In the genomic region with DNA sequence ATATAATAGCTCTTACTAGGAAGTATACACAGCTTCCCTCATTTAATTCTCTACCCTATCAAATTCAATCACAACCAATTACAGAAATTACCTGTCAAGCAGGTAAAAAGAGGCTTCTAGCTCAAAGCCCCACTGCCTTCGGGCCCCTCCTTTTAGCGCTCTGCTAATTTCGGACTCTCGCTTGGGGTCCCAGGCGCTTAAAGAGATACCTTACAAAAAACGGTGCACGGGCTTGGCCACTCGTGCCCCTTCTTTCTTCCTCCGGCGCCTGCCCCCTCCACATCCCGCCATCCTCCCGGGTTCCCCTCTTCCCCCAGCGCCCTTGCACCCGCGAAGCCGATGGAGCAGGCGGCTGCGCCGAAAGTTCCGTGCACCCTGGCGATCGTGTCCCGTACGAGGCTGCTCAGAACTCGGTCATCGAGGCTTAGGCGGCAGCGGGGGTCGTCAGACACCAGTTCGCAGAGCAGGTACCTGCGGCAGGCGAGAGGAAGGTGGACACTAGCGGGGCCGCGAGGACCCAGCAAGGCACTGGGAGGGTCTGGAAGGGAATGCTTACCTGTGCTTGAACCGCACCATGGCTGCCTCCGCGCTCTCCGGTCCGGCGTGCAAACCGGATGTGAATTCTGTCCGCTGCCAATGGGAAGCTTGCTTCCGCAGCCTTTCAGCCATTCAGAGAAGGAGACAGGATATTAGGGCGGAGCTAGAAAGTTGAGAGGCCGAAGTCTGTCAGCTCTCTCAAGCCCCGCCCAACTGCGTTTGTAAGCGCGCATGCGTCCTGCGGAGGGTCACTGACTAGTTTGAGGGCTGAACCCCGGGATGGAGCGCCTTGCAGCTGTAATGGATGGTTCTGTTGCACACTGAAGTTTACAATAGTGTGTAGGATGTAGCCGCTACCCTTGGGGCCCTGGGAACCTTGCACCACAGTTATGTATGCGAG, we compare ENCODE assay signal across 1 cellular context.
TF ChIP-seq lines count a peak whose summit lies in the region.

A gene with protein sequence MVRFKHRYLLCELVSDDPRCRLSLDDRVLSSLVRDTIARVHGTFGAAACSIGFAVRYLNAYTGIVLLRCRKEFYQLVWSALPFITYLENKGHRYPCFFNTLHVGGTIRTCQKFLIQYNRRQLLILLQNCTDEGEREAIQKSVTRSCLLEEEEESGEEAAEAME (minus strand): TSS at position 616 of the 937 bp plus-strand sequence. CDS start 40 bp downstream, at position 576.

TF ChIP-seq in HepG2, 621 proteins besides CTCF, POLR2A, EP300 and RAD21 (continued from another document and continues in another):
- TF ChIP-seq, protein P1, sequence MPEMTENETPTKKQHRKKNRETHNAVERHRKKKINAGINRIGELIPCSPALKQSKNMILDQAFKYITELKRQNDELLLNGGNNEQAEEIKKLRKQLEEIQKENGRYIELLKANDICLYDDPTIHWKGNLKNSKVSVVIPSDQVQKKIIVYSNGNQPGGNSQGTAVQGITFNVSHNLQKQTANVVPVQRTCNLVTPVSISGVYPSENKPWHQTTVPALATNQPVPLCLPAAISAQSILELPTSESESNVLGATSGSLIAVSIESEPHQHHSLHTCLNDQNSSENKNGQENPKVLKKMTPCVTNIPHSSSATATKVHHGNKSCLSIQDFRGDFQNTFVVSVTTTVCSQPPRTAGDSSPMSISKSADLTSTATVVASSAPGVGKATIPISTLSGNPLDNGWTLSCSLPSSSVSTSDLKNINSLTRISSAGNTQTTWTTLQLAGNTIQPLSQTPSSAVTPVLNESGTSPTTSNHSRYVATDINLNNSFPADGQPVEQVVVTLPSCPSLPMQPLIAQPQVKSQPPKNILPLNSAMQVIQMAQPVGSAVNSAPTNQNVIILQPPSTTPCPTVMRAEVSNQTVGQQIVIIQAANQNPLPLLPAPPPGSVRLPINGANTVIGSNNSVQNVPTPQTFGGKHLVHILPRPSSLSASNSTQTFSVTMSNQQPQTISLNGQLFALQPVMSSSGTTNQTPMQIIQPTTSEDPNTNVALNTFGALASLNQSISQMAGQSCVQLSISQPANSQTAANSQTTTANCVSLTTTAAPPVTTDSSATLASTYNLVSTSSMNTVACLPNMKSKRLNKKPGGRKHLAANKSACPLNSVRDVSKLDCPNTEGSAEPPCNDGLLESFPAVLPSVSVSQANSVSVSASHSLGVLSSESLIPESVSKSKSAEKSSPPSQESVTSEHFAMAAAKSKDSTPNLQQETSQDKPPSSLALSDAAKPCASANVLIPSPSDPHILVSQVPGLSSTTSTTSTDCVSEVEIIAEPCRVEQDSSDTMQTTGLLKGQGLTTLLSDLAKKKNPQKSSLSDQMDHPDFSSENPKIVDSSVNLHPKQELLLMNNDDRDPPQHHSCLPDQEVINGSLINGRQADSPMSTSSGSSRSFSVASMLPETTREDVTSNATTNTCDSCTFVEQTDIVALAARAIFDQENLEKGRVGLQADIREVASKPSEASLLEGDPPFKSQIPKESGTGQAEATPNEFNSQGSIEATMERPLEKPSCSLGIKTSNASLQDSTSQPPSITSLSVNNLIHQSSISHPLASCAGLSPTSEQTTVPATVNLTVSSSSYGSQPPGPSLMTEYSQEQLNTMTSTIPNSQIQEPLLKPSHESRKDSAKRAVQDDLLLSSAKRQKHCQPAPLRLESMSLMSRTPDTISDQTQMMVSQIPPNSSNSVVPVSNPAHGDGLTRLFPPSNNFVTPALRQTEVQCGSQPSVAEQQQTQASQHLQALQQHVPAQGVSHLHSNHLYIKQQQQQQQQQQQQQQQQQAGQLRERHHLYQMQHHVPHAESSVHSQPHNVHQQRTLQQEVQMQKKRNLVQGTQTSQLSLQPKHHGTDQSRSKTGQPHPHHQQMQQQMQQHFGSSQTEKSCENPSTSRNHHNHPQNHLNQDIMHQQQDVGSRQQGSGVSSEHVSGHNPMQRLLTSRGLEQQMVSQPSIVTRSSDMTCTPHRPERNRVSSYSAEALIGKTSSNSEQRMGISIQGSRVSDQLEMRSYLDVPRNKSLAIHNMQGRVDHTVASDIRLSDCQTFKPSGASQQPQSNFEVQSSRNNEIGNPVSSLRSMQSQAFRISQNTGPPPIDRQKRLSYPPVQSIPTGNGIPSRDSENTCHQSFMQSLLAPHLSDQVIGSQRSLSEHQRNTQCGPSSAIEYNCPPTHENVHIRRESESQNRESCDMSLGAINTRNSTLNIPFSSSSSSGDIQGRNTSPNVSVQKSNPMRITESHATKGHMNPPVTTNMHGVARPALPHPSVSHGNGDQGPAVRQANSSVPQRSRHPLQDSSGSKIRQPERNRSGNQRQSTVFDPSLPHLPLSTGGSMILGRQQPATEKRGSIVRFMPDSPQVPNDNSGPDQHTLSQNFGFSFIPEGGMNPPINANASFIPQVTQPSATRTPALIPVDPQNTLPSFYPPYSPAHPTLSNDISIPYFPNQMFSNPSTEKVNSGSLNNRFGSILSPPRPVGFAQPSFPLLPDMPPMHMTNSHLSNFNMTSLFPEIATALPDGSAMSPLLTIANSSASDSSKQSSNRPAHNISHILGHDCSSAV (CRISPR knock-in tag; IDR thresholded peaks at IDR 0.05; ENCODE audit: borderline replicate concordance), result no peak
- TF ChIP-seq GFI1 (CRISPR knock-in tag; IDR thresholded peaks at IDR 0.05; ENCODE audit: borderline replicate concordance), result no peak
- TF ChIP-seq, protein P2, sequence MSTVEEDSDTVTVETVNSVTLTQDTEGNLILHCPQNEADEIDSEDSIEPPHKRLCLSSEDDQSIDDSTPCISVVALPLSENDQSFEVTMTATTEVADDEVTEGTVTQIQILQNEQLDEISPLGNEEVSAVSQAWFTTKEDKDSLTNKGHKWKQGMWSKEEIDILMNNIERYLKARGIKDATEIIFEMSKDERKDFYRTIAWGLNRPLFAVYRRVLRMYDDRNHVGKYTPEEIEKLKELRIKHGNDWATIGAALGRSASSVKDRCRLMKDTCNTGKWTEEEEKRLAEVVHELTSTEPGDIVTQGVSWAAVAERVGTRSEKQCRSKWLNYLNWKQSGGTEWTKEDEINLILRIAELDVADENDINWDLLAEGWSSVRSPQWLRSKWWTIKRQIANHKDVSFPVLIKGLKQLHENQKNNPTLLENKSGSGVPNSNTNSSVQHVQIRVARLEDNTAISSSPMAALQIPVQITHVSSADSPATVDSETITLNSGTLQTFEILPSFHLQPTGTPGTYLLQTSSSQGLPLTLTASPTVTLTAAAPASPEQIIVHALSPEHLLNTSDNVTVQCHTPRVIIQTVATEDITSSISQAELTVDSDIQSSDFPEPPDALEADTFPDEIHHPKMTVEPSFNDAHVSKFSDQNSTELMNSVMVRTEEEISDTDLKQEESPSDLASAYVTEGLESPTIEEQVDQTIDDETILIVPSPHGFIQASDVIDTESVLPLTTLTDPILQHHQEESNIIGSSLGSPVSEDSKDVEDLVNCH (CRISPR knock-in tag; IDR thresholded peaks at IDR 0.05), result no peak
- no peak for TF ChIP-seq ZNF569 (CRISPR knock-in tag; IDR thresholded peaks at IDR 0.05; ENCODE audit: borderline replicate concordance)
- TF ChIP-seq RARA (CRISPR knock-in tag; IDR thresholded peaks at IDR 0.05), result peak; percentile 3; the same call in 1 of the 2 replicates
- no peak; the same call in 1 of the 2 replicates for TF ChIP-seq JDP2 (CRISPR knock-in tag; IDR thresholded peaks at IDR 0.05; ENCODE audit: borderline replicate concordance)
- no peak for TF ChIP-seq RFXANK (CRISPR knock-in tag; IDR thresholded peaks at IDR 0.05)
- no peak for TF ChIP-seq ZNF101 (CRISPR knock-in tag; IDR thresholded peaks at IDR 0.05; ENCODE audit: borderline replicate concordance, low read depth)
- TF ChIP-seq KLF13 (CRISPR knock-in tag; IDR thresholded peaks at IDR 0.05), result no peak
- TF ChIP-seq, protein P3, sequence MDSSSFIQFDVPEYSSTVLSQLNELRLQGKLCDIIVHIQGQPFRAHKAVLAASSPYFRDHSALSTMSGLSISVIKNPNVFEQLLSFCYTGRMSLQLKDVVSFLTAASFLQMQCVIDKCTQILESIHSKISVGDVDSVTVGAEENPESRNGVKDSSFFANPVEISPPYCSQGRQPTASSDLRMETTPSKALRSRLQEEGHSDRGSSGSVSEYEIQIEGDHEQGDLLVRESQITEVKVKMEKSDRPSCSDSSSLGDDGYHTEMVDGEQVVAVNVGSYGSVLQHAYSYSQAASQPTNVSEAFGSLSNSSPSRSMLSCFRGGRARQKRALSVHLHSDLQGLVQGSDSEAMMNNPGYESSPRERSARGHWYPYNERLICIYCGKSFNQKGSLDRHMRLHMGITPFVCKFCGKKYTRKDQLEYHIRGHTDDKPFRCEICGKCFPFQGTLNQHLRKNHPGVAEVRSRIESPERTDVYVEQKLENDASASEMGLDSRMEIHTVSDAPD (CRISPR knock-in tag; IDR thresholded peaks at IDR 0.05), result no peak
- TF ChIP-seq ZNF780A (CRISPR knock-in tag; IDR thresholded peaks at IDR 0.05), result no peak
- TF ChIP-seq, protein P4, sequence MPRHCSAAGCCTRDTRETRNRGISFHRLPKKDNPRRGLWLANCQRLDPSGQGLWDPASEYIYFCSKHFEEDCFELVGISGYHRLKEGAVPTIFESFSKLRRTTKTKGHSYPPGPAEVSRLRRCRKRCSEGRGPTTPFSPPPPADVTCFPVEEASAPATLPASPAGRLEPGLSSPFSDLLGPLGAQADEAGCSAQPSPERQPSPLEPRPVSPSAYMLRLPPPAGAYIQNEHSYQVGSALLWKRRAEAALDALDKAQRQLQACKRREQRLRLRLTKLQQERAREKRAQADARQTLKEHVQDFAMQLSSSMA (CRISPR knock-in tag; IDR thresholded peaks at IDR 0.05), result peak; percentile 86; the same call in 1 of the 2 replicates
- TF ChIP-seq ZNF484 (CRISPR knock-in tag; IDR thresholded peaks at IDR 0.05; ENCODE audit: borderline replicate concordance, low read depth), result no peak
- TF ChIP-seq ZNF788 (CRISPR knock-in tag; IDR thresholded peaks at IDR 0.05; ENCODE audit: borderline replicate concordance), result peak; percentile 68; the same call in 1 of the 2 replicates
- TF ChIP-seq, protein P5, sequence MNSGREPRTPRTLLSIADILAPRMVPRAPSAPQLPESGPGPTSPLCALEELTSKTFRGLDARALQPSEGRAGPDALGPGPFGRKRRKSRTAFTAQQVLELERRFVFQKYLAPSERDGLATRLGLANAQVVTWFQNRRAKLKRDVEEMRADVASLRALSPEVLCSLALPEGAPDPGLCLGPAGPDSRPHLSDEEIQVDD (CRISPR knock-in tag; IDR thresholded peaks at IDR 0.05; ENCODE audit: borderline replicate concordance), result no peak
- TF ChIP-seq HOXA5 (CRISPR knock-in tag; IDR thresholded peaks at IDR 0.05), result 0 out of 2 replicates have a peak, but pooled peaks have one; percentile 20
- TF ChIP-seq RFX3 (CRISPR knock-in tag; IDR thresholded peaks at IDR 0.05), result no peak
- no peak for TF ChIP-seq ZBTB8A (CRISPR knock-in tag; IDR thresholded peaks at IDR 0.05; ENCODE audit: borderline replicate concordance, low read depth)
- TF ChIP-seq, protein P6, sequence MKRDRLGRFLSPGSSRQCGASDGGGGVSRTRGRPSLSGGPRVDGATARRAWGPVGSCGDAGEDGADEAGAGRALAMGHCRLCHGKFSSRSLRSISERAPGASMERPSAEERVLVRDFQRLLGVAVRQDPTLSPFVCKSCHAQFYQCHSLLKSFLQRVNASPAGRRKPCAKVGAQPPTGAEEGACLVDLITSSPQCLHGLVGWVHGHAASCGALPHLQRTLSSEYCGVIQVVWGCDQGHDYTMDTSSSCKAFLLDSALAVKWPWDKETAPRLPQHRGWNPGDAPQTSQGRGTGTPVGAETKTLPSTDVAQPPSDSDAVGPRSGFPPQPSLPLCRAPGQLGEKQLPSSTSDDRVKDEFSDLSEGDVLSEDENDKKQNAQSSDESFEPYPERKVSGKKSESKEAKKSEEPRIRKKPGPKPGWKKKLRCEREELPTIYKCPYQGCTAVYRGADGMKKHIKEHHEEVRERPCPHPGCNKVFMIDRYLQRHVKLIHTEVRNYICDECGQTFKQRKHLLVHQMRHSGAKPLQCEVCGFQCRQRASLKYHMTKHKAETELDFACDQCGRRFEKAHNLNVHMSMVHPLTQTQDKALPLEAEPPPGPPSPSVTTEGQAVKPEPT (CRISPR knock-in tag; IDR thresholded peaks at IDR 0.05; ENCODE audit: low read depth), result no peak
- no peak for TF ChIP-seq TEAD2 (CRISPR knock-in tag; IDR thresholded peaks at IDR 0.05)
- TF ChIP-seq ZFYVE20 (CRISPR knock-in tag; IDR thresholded peaks at IDR 0.05; ENCODE audit: borderline replicate concordance, low read depth), result 0 out of 2 replicates have a peak, but pooled peaks have one; percentile 22
- no peak for TF ChIP-seq ZNF326 (CRISPR knock-in tag; IDR thresholded peaks at IDR 0.05; ENCODE audit: borderline replicate concordance)
- no peak for TF ChIP-seq CC2D1A (CRISPR knock-in tag; IDR thresholded peaks at IDR 0.05)
- TF ChIP-seq ZNF337 (CRISPR knock-in tag; IDR thresholded peaks at IDR 0.05; ENCODE audit: borderline replicate concordance, low read depth), result no peak
- peak; percentile 89 for TF ChIP-seq KAT8 (CRISPR knock-in tag; IDR thresholded peaks at IDR 0.05)
- TF ChIP-seq, protein P7, sequence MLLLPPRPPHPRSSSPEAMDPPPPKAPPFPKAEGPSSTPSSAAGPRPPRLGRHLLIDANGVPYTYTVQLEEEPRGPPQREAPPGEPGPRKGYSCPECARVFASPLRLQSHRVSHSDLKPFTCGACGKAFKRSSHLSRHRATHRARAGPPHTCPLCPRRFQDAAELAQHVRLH (CRISPR knock-in tag; IDR thresholded peaks at IDR 0.05; ENCODE audit: borderline replicate concordance, low read depth), result 0 out of 2 replicates have a peak, but pooled peaks have one; percentile 59
- TF ChIP-seq ZNF138 (CRISPR knock-in tag; IDR thresholded peaks at IDR 0.05; ENCODE audit: low read depth), result no peak
- no peak for TF ChIP-seq AKAP8 (CRISPR knock-in tag; IDR thresholded peaks at IDR 0.05)
- no peak for TF ChIP-seq NCOA5 (CRISPR knock-in tag; IDR thresholded peaks at IDR 0.05)
- TF ChIP-seq ZNF577 (CRISPR knock-in tag; IDR thresholded peaks at IDR 0.05; ENCODE audit: borderline replicate concordance, low read depth), result no peak
- TF ChIP-seq ZBTB20 (CRISPR knock-in tag; IDR thresholded peaks at IDR 0.05; ENCODE audit: borderline replicate concordance, low read depth), result 0 out of 2 replicates have a peak, but pooled peaks have one; percentile 48
- peak; percentile 87 for TF ChIP-seq ASH2L (IDR thresholded peaks at IDR 0.05; ENCODE audit: insufficient read length, low read depth, low read length)
- TF ChIP-seq HNRNPH1 (optimal IDR thresholded peaks at IDR 0.05; ENCODE audit: low read depth, low read length), result no peak
- no peak for TF ChIP-seq ZNF552 (CRISPR knock-in tag; IDR thresholded peaks at IDR 0.05; ENCODE audit: borderline replicate concordance)
- peak; percentile 92 for TF ChIP-seq PHF8 (CRISPR knock-in tag; IDR thresholded peaks at IDR 0.05)
- TF ChIP-seq, protein P8, sequence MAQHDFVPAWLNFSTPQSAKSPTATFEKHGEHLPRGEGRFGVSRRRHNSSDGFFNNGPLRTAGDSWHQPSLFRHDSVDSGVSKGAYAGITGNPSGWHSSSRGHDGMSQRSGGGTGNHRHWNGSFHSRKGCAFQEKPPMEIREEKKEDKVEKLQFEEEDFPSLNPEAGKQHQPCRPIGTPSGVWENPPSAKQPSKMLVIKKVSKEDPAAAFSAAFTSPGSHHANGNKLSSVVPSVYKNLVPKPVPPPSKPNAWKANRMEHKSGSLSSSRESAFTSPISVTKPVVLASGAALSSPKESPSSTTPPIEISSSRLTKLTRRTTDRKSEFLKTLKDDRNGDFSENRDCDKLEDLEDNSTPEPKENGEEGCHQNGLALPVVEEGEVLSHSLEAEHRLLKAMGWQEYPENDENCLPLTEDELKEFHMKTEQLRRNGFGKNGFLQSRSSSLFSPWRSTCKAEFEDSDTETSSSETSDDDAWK (CRISPR knock-in tag; IDR thresholded peaks at IDR 0.05), result no peak
